12 cellular contexts compared by ENCODE assay signal in the genomic region with DNA sequence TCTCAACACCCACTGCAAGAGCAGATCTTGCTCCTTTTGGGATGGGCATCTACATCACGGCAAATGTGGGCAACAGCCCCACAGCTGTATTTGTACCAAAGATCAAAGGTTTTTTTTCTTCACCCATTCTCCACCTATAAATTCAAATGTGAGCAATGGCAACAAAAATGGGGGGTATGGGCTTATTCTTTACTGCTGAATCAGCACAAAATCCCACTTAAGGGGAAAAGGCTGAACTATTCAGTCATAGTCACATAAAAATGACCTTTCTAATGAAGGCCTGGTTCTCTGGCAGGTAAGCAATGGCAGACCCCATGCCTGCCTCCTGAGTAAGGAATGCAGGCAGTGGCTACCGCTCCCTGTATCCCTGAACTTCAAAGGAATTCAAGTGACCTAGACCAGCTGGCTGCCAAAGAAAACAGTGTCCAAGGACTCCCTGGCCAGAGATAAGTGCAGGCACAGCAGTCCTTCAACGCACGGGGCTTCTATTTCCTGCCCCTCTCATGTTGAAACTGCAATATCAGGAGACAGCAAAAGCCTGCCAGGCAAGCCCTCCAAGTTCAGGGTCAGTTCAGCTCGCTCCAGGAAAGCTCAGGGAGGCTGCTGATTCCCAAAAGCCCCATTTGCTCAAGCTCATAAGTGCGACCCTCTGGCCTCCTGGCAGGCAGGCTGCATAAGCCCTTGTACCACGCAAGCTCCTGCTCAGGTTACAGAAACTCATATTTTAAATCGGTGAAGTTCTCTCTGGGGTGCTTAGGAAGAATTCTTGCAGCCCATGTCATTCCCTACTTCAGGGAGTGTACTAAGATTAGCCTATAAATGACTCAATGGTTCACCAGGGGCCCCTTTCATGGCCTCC.
DNase-seq lines count a peak whose midpoint lies in the region; ATAC-seq and TF ChIP-seq lines count a peak whose summit lies in the region.
"Had no signal": no experiment of that assay in that cellular context is flagged by ENCODE, and none has a peak within 500 bp of the region (broad histone marks: within the 10 kb centered on the region; RNA-seq: fewer than 3 reads in every experiment).

No MANE protein-coding gene starts in this region.

- TF ChIP-seq CTCF in fibroblast of villous mesenchyme (IDR thresholded peaks at IDR 0.05; ENCODE audit: insufficient read depth, low read depth, low read length): no peak
- no peak for TF ChIP-seq CTCF in PC-9 (conservative IDR thresholded peaks at IDR 0.05)
- TF ChIP-seq CTCF in GM13977 (IDR thresholded peaks at IDR 0.05; ENCODE audit: extremely low read depth, insufficient read depth, missing control alignments): no peak

- H2AFZ ChIP-seq in PC-9: no peak overlapping the region

- in situ Hi-C loops in GM13977 (cut with MboI; ENCODE audit: low pct_unique_long_range_greater_than_20kb, low sequenced_read_pairs, unreplicated experiment): no loop called here

- no peaks in the 10 kb centered on the region for H3K79me2 ChIP-seq in PC-9 (ENCODE audit: low read depth)

- POLR2A ChIA-PET in PC-9 (lab: Charles Lee; ENCODE audit: unreplicated experiment): no interaction called here

- H3K4me3 ChIP-seq in fibroblast of villous mesenchyme (ENCODE audit: low read depth, low read length) (no peak overlapping the region), PC-9 (no peak overlapping the region)

- ATAC-seq in SK-N-SH treated with all-trans-retinoic acid at 6 μM for 48 hours (peak; percentile 50), HG03432 (IDR thresholded peaks at IDR 0.05; ENCODE audit: unreplicated experiment) (no peak)

- H3K27me3 ChIP-seq in PC-9 (ENCODE audit: insufficient read depth, low read depth): no peaks in the 10 kb centered on the region

- no peaks in the 10 kb centered on the region for H3K9me3 ChIP-seq in PC-9 (ENCODE audit: insufficient read depth, low read depth)

- peak; percentile 40 for DNase-seq in EL
- peak; percentile 19 for DNase-seq in fibroblast of villous mesenchyme (ENCODE audit: low read depth)
- DNase-seq in myocyte (ENCODE audit: low read depth): peak; percentile 37
- no peak for DNase-seq in germinal center (ENCODE audit: low spot score)
- no peak for DNase-seq in PC-9
- DNase-seq in GM13977 (ENCODE audit: low spot score): no peak
- DNase-seq: activated B cell treated with CpG ODN at 0.5 μM for 24 hours, NCI-H187 had no signal

- CTCF ChIA-PET in PC-9 (lab: Charles Lee): no interaction called here

- H3K9me2 ChIP-seq in PC-9 (ENCODE audit: insufficient read depth): no peaks in the 10 kb centered on the region

- H3K36me3 ChIP-seq in PC-9 (ENCODE audit: low read depth): no peaks in the 10 kb centered on the region

- intact Hi-C loops in PC-9 (cut with micrococcal nuclease; ENCODE audit: unreplicated experiment): no loop called here

- H3F3A ChIP-seq in PC-9 (ENCODE audit: insufficient read depth, low read depth): no peaks in the 10 kb centered on the region

- no TSS peak for BruUV-seq in PC-9 (replicated peaks; lab: Mats Ljungman, UMichigan)

- no peak overlapping the region for H3K4me2 ChIP-seq in PC-9

- no peaks in the 10 kb centered on the region for H3K4me1 ChIP-seq in PC-9 (replicated peaks; ENCODE audit: insufficient read depth)

- H3K27ac ChIP-seq in PC-9: no peak overlapping the region
- H3K27ac ChIP-seq: HL-60, RWPE1 had no signal

- no peaks in the 10 kb centered on the region for H4K20me1 ChIP-seq in PC-9 (ENCODE audit: insufficient read depth)

TF ChIP-seq in SK-N-SH treated with all-trans-retinoic acid at 6 μM for 48 hours, 23 proteins besides CTCF, POLR2A, EP300 and RAD21:
- TF ChIP-seq ISL1 (CRISPR knock-in tag; IDR thresholded peaks at IDR 0.05) (peak; percentile 45; the same call in 1 of the 2 replicates), ZC3H10 (CRISPR knock-in tag; IDR thresholded peaks at IDR 0.05) (no peak)
- TF ChIP-seq, protein P1, sequence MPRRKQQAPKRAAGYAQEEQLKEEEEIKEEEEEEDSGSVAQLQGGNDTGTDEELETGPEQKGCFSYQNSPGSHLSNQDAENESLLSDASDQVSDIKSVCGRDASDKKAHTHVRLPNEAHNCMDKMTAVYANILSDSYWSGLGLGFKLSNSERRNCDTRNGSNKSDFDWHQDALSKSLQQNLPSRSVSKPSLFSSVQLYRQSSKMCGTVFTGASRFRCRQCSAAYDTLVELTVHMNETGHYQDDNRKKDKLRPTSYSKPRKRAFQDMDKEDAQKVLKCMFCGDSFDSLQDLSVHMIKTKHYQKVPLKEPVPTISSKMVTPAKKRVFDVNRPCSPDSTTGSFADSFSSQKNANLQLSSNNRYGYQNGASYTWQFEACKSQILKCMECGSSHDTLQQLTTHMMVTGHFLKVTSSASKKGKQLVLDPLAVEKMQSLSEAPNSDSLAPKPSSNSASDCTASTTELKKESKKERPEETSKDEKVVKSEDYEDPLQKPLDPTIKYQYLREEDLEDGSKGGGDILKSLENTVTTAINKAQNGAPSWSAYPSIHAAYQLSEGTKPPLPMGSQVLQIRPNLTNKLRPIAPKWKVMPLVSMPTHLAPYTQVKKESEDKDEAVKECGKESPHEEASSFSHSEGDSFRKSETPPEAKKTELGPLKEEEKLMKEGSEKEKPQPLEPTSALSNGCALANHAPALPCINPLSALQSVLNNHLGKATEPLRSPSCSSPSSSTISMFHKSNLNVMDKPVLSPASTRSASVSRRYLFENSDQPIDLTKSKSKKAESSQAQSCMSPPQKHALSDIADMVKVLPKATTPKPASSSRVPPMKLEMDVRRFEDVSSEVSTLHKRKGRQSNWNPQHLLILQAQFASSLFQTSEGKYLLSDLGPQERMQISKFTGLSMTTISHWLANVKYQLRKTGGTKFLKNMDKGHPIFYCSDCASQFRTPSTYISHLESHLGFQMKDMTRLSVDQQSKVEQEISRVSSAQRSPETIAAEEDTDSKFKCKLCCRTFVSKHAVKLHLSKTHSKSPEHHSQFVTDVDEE (CRISPR knock-in tag; IDR thresholded peaks at IDR 0.05): 0 out of 2 replicates have a peak, but pooled peaks have one; percentile 14

Comparison
In these comparisons a context has a peak if more than half of its experiments do, and no peak if none do; other contexts are left out.
1. DNase-seq: peak in EL (single experiment), fibroblast of villous mesenchyme (single experiment) and myocyte (single experiment); none in germinal center (single experiment), PC-9 (0 of 2) and GM13977 (single experiment).